ENCODE assay signal across 9 cellular contexts in the genomic region with DNA sequence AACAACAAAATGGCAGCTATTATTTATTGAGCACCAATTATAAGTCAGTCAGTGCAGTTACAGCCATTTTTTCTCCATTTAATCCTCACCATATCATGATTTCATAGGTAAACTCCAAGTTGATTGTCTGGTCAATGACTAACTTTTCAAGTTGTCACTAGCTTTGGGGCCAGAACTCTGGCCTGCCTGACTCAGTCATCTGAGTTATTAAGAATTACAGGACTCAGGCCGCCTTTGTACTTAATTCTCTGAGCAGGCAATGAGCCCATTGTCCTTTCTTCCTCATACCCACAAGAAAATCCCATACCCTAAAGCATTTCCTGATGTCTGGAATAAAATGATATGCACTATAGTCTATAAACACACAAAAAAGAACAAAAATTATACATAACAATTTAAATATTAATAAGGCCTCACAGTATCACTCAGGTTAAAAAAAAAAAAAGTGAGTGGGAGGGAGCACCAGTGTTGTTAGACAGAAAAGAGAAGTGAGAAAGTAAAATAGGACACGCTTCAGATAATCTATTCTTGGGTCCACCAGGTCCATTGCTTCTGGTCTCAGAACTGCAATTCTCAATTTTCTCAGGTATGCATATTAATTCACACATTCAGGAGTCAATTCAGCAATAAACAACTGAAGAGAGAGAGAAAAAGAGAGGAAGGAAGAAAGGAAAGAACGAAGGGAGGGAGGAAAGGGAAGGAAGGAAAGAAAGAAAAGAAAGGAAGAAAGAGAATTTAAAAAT.
A peak's percentile ranks its signal among the peaks of the same experiment; 100 is the strongest.
DNase-seq lines count a peak whose midpoint lies in the region; ATAC-seq and TF ChIP-seq lines count a peak whose summit lies in the region.
"Had no signal": no experiment of that assay in that cellular context is flagged by ENCODE, and none has a peak within 500 bp of the region (broad histone marks: within the 10 kb centered on the region; RNA-seq: fewer than 3 reads in every experiment).

No MANE protein-coding gene starts in this region.

- intact Hi-C loops in activated T-helper 1 cell treated with anti-CD3 and anti-CD28 coated beads, Interleukin-12 subunit alpha, Interleukin-12 subunit beta, Interleukin-2, Interleukin-4 antibody, amounts not matched to agents 30 ng/mL and 10 ng/mL and 1 ng/mL, durations not matched to agents 14 hours and 24 hours and 36 hours (cut with micrococcal nuclease): loop anchor here (5.0 kb wide), 1 partner anchor 198 kb away; no protein-coding TSS in a partner anchor

- DNase-seq in GM12864 (ENCODE audit: low read depth): peak; percentile 67
- DNase-seq in GM20000 (ENCODE audit: low spot score): peak; percentile 58
- DNase-seq in activated T-helper 1 cell treated with anti-CD3 and anti-CD28 coated beads, Interleukin-12 subunit alpha, Interleukin-12 subunit beta, Interleukin-2, Interleukin-4 antibody, amounts not matched to agents 30 ng/mL and 10 ng/mL and 1 ng/mL, durations not matched to agents 14 hours and 24 hours and 36 hours (ENCODE audit: low spot score): no peak
- DNase-seq in stimulated activated CD4-positive, alpha-beta T cell treated with anti-CD3 and anti-CD28 coated beads, Interleukin-2, amount 100 ng/mL, for 24 hours: no peak
- DNase-seq in NCI-H2227 treated with DMSO at 0.1 percent for 48 hours (lab: John Stamatoyannopoulos, UW): no peak
- DNase-seq in effector CD4-positive, alpha-beta T cell: no peak
- DNase-seq: activated effector memory CD4-positive, alpha-beta T cell treated with Interleukin-2 at 50 U/mL for 16 hours had no signal

- H3K9me3 Mint-ChIP-seq in activated T-helper 1 cell treated with anti-CD3 and anti-CD28 coated beads, Interleukin-12 subunit alpha, Interleukin-12 subunit beta, Interleukin-2, Interleukin-4 antibody, amounts not matched to agents 30 ng/mL and 10 ng/mL and 1 ng/mL, durations not matched to agents 14 hours and 24 hours and 36 hours: no peaks in the 10 kb centered on the region

- H3K4me3 ChIP-seq in GM12864 (ENCODE audit: low read depth, low read length): no peak overlapping the region

- H3K4me1 Mint-ChIP-seq in activated T-helper 1 cell treated with anti-CD3 and anti-CD28 coated beads, Interleukin-12 subunit alpha, Interleukin-12 subunit beta, Interleukin-2, Interleukin-4 antibody, amounts not matched to agents 30 ng/mL and 10 ng/mL and 1 ng/mL, durations not matched to agents 14 hours and 24 hours and 36 hours (ENCODE audit: low read depth): no peaks in the 10 kb centered on the region

- H3K27me3 Mint-ChIP-seq in activated T-helper 1 cell treated with anti-CD3 and anti-CD28 coated beads, Interleukin-12 subunit alpha, Interleukin-12 subunit beta, Interleukin-2, Interleukin-4 antibody, amounts not matched to agents 30 ng/mL and 10 ng/mL and 1 ng/mL, durations not matched to agents 14 hours and 24 hours and 36 hours (ENCODE audit: insufficient read depth): peaks cover 2% of the 10 kb centered on the region

- peak overlapping the region; percentile 59 for H3K27ac Mint-ChIP-seq in activated T-helper 1 cell treated with anti-CD3 and anti-CD28 coated beads, Interleukin-12 subunit alpha, Interleukin-12 subunit beta, Interleukin-2, Interleukin-4 antibody, amounts not matched to agents 30 ng/mL and 10 ng/mL and 1 ng/mL, durations not matched to agents 14 hours and 24 hours and 36 hours

- TF ChIP-seq CTCF in GM12864 (IDR thresholded peaks at IDR 0.05; ENCODE audit: low read depth, low read length, missing control alignments): no peak
- TF ChIP-seq CTCF in GM20000 (IDR thresholded peaks at IDR 0.05; ENCODE audit: extremely low read depth, missing control alignments): no peak

- no peak overlapping the region for H3K4me3 Mint-ChIP-seq in activated T-helper 1 cell treated with anti-CD3 and anti-CD28 coated beads, Interleukin-12 subunit alpha, Interleukin-12 subunit beta, Interleukin-2, Interleukin-4 antibody, amounts not matched to agents 30 ng/mL and 10 ng/mL and 1 ng/mL, durations not matched to agents 14 hours and 24 hours and 36 hours

- peak; percentile 78 for ATAC-seq in HG03135 (IDR thresholded peaks at IDR 0.05; ENCODE audit: unreplicated experiment)
- ATAC-seq in SK-N-SH treated with all-trans-retinoic acid at 6 μM for 48 hours: no peak

- peaks cover 3% of the 10 kb centered on the region for H3K36me3 Mint-ChIP-seq in activated T-helper 1 cell treated with anti-CD3 and anti-CD28 coated beads, Interleukin-12 subunit alpha, Interleukin-12 subunit beta, Interleukin-2, Interleukin-4 antibody, amounts not matched to agents 30 ng/mL and 10 ng/mL and 1 ng/mL, durations not matched to agents 14 hours and 24 hours and 36 hours (ENCODE audit: low read depth)

TF ChIP-seq in SK-N-SH treated with all-trans-retinoic acid at 6 μM for 48 hours, 23 proteins besides CTCF, POLR2A, EP300 and RAD21:
- no peak for TF ChIP-seq RARB (CRISPR knock-in tag; IDR thresholded peaks at IDR 0.05)
- TF ChIP-seq ZC3H10 (CRISPR knock-in tag; IDR thresholded peaks at IDR 0.05): no peak
- no peak for TF ChIP-seq TCF4 (CRISPR knock-in tag; IDR thresholded peaks at IDR 0.05; ENCODE audit: borderline replicate concordance)
- TF ChIP-seq CSRNP3 (CRISPR knock-in tag; IDR thresholded peaks at IDR 0.05): no peak
- no peak for TF ChIP-seq ZFP3 (CRISPR knock-in tag; IDR thresholded peaks at IDR 0.05)
- no peak for TF ChIP-seq GLIS3 (CRISPR knock-in tag; IDR thresholded peaks at IDR 0.05)
- TF ChIP-seq ZNF70 (CRISPR knock-in tag; IDR thresholded peaks at IDR 0.05): no peak
- no peak for TF ChIP-seq ISL1 (CRISPR knock-in tag; IDR thresholded peaks at IDR 0.05)
- TF ChIP-seq ARNTL (CRISPR knock-in tag; IDR thresholded peaks at IDR 0.05; ENCODE audit: borderline replicate concordance, low read depth): no peak
- TF ChIP-seq, protein P1, sequence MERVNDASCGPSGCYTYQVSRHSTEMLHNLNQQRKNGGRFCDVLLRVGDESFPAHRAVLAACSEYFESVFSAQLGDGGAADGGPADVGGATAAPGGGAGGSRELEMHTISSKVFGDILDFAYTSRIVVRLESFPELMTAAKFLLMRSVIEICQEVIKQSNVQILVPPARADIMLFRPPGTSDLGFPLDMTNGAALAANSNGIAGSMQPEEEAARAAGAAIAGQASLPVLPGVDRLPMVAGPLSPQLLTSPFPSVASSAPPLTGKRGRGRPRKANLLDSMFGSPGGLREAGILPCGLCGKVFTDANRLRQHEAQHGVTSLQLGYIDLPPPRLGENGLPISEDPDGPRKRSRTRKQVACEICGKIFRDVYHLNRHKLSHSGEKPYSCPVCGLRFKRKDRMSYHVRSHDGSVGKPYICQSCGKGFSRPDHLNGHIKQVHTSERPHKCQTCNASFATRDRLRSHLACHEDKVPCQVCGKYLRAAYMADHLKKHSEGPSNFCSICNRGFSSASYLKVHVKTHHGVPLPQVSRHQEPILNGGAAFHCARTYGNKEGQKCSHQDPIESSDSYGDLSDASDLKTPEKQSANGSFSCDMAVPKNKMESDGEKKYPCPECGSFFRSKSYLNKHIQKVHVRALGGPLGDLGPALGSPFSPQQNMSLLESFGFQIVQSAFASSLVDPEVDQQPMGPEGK (CRISPR knock-in tag; IDR thresholded peaks at IDR 0.05; ENCODE audit: borderline replicate concordance): no peak

Comparison
In these comparisons a context has a peak if more than half of its experiments do, and no peak if none do; other contexts are left out.
1. DNase-seq: peak in GM12864 (single experiment) and GM20000 (single experiment); none in activated T-helper 1 cell treated with anti-CD3 and anti-CD28 coated beads, Interleukin-12 subunit alpha, Interleukin-12 subunit beta, Interleukin-2, Interleukin-4 antibody, amounts not matched to agents 30 ng/mL and 10 ng/mL and 1 ng/mL, durations not matched to agents 14 hours and 24 hours and 36 hours (single experiment), stimulated activated CD4-positive, alpha-beta T cell treated with anti-CD3 and anti-CD28 coated beads, Interleukin-2, amount 100 ng/mL, for 24 hours (0 of 2), NCI-H2227 treated with DMSO at 0.1 percent for 48 hours (single experiment) and effector CD4-positive, alpha-beta T cell (single experiment).